2 cellular contexts compared by ENCODE assay signal in genomic region chr2:85398426-85399182, GRCh38.
TF ChIP-seq lines count a peak whose summit lies in the region.

No MANE protein-coding gene starts in this region.

TF ChIP-seq in HEK293, 187 proteins besides CTCF, POLR2A, EP300 and RAD21:
- TF ChIP-seq ZFHX2 (tag by site-specific recombination; conservative IDR thresholded peaks at IDR 0.05), result peak; percentile 42
- TF ChIP-seq ZNF785 (tag by site-specific recombination; IDR thresholded peaks at IDR 0.05), result no peak

TF ChIP-seq in HepG2, 621 proteins besides CTCF, POLR2A, EP300 and RAD21:
- TF ChIP-seq ZNF280D (CRISPR knock-in tag; IDR thresholded peaks at IDR 0.05) (no peak), PTBP1 (IDR thresholded peaks at IDR 0.05; ENCODE audit: low read depth, low read length, poor library complexity, severe bottlenecking) (no peak), ZFP91 (CRISPR knock-in tag; IDR thresholded peaks at IDR 0.05; ENCODE audit: borderline replicate concordance) (0 out of 2 replicates have a peak, but pooled peaks have one; percentile 8)
